6 cellular contexts compared by ENCODE assay signal in the genomic region with DNA sequence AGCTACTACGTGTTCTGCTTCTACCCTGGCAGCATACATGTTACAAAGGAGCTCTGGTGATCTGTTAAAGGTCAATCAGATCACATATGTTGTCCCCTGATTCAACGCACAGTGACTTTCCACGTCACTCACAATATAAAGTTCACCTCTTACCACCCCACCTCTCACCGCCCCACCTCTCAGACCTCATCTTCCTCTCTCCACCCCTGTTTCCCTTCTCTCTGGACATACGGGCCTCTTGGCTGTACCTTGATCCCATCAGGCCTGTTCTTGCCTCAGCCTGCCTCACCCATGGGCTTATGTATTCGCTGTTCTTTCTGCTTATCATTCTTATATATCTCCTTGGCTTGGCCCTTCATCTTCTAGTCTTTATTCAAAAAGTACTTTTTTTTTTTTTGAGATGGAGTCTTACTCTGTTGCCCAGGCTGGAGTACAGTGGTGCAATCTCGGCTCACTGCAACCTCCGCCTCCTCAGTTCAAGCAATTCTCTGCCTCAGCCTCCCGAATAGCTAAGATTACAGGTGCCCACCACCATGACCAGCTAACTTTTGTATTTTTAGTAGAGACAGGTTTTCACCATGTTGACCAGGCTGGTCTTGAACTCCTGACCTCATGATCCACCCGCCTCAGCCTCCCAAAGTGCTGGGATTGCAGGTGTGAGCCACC. TPM values are rescaled to one million over a fixed set of nuclear protein-coding genes. Genes with fewer than 3 reads are reported as not detected.
"Had no signal": no experiment of that assay in that cellular context is flagged by ENCODE, and none has a peak within 500 bp of the region (broad histone marks: within the 10 kb centered on the region; RNA-seq: fewer than 3 reads in every experiment).

No MANE protein-coding gene starts in this region.

RNA-seq across cellular contexts. Expression of gene FZD2, which starts 50.2 kb away (rescaled TPM):
- total RNA-seq: activated CD4-positive, alpha-beta memory T cell treated with anti-CD3 and anti-CD28 coated beads for 36 hours; activated CD4-positive, alpha-beta T cell treated with anti-CD3 and anti-CD28 coated beads, Interleukin-2, amount 10 ng/mL, durations not matched to agents 24 days and 14 days; activated naive CD4-positive, alpha-beta T cell treated with anti-CD3 and anti-CD28 coated beads for 36 hours; activated naive CD8-positive, alpha-beta T cell treated with anti-CD3 and anti-CD28 coated beads for 36 hours; activated T-helper 1 cell treated with anti-CD3 and anti-CD28 coated beads, Interleukin-12 subunit alpha, Interleukin-12 subunit beta, Interleukin-2, Interleukin-4 antibody, amounts not matched to agents 30 ng/mL and 10 ng/mL and 1 ng/mL, durations not matched to agents 14 hours and 24 hours and 36 hours; activated T-helper 17 cell treated with anti-CD3 and anti-CD28 coated beads, Interleukin-2, amount 50 U/mL, for 72 hours had no signal
